In the genomic region with DNA sequence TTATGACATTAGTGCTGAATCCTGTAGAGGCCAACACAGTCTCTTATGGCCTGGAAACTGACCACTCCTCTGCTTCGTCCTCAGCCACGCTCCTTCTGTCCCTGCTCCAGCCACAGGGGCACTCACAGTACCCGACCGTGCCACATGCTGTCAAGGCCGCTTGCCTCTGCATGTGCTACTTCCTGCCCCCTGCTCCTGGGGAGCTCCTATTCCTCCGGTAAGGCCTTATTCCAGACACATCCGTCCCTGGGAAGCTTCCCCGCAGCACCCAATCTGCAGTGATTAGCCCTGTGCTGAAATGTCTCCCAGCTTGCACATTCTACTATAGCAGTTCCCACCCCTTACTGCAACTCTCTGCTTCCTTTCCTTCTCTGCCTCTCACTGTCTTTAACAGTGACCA, we compare ENCODE assay signal across 27 cellular contexts.
"Had no signal": no experiment of that assay in that cellular context is flagged by ENCODE, and none has a peak within 500 bp of the region (broad histone marks: within the 10 kb centered on the region; RNA-seq: fewer than 3 reads in every experiment).

No MANE protein-coding gene starts in this region.

- ATAC-seq: activated naive CD8-positive, alpha-beta T cell treated with anti-CD3 and anti-CD28 coated beads, Interleukin-2, amount 50 U/mL, for 24 hours; activated T-cell treated with anti-CD3 and anti-CD28 coated beads, Interleukin-2, amount 50 U/mL, for 72 hours; body of pancreas; gastroesophageal sphincter; heart right ventricle had no signal

- H3K4me3 ChIP-seq: adrenal gland, body of pancreas, cardiac muscle cell, colonic mucosa, dorsolateral prefrontal cortex, esophagus squamous epithelium, gastroesophageal sphincter, heart right ventricle had no signal

- H3K27ac ChIP-seq: adrenal gland, body of pancreas, cardiac muscle cell, colonic mucosa, dorsolateral prefrontal cortex, epithelial cell of prostate, esophagus squamous epithelium, gastroesophageal sphincter, heart right ventricle had no signal

- H3K27me3 ChIP-seq: adrenal gland, body of pancreas, cardiac muscle cell, colonic mucosa, dorsolateral prefrontal cortex, esophagus squamous epithelium, gastroesophageal sphincter, heart right ventricle had no signal

- DNase-seq: activated CD4-positive, alpha-beta memory T cell treated with anti-CD3 and anti-CD28 coated beads, Interleukin-2, amount 10 ng/mL, durations not matched to agents 7 days and 5 days; activated CD4-positive, alpha-beta T cell treated with anti-CD3 and anti-CD28 coated beads for 1 hour; activated CD4-positive, alpha-beta T cell treated with anti-CD3 and anti-CD28 coated beads, Interleukin-2, amount 50 U/mL, for 4 hours; activated CD8-positive, alpha-beta memory T cell treated with anti-CD3 and anti-CD28 coated beads, Interleukin-2, amount 50 U/mL, for 48 hours; activated gamma-delta T cell; activated naive CD4-positive, alpha-beta T cell; activated naive CD4-positive, alpha-beta T cell treated with anti-CD3 and anti-CD28 coated beads, Interleukin-2, amount 50 U/mL, for 16 hours; activated naive CD8-positive, alpha-beta T cell treated with anti-CD3 and anti-CD28 coated beads for 36 hours; activated T-cell treated with anti-CD3 and anti-CD28 coated beads for 4 hours; activated T-cell treated with anti-CD3 and anti-CD28 coated beads, Interleukin-2, amount 50 U/mL, for 24 hours; aorta; central memory CD4-positive, alpha-beta T cell; cerebellar nuclear complex; effector memory CD4-positive, alpha-beta T cell; esophagus squamous epithelium; heart right ventricle had no signal

- H3K4me1 ChIP-seq: adrenal gland, body of pancreas, colonic mucosa, esophagus squamous epithelium had no signal

- H3K4me1 Mint-ChIP-seq: activated CD4-positive, alpha-beta memory T cell treated with anti-CD3 and anti-CD28 coated beads, Interleukin-2, amount 10 ng/mL, durations not matched to agents 7 days and 5 days had no signal

- H3K9me3 Mint-ChIP-seq: activated CD4-positive, alpha-beta memory T cell treated with anti-CD3 and anti-CD28 coated beads, Interleukin-2, amount 10 ng/mL, durations not matched to agents 7 days and 5 days; activated CD4-positive, alpha-beta T cell treated with anti-CD3 and anti-CD28 coated beads, Interleukin-2, amount 10 ng/mL, durations not matched to agents 7 days and 5 days; activated naive CD8-positive, alpha-beta T cell treated with anti-CD3 and anti-CD28 coated beads for 36 hours; activated naive CD8-positive, alpha-beta T cell treated with anti-CD3 and anti-CD28 coated beads, Interleukin-2, amount 50 U/mL, for 24 hours; activated T-cell treated with anti-CD3 and anti-CD28 coated beads, Interleukin-2, amount 50 U/mL, for 24 hours; activated T-cell treated with anti-CD3 and anti-CD28 coated beads, Interleukin-2, amount 50 U/mL, for 72 hours; dendritic cell treated with granulocyte-macrophage colony-stimulating factor and Interleukin-4, amounts not matched to agents 40 ng/mL and 50 ng/mL, for 4 days had no signal

- H3K9me3 ChIP-seq: adrenal gland, body of pancreas, colonic mucosa, esophagus squamous epithelium, gastroesophageal sphincter, heart right ventricle had no signal

- H3K27ac Mint-ChIP-seq: activated CD4-positive, alpha-beta memory T cell treated with anti-CD3 and anti-CD28 coated beads, Interleukin-2, amount 10 ng/mL, durations not matched to agents 7 days and 5 days; activated CD4-positive, alpha-beta T cell treated with anti-CD3 and anti-CD28 coated beads, Interleukin-2, amount 10 ng/mL, durations not matched to agents 7 days and 5 days; activated naive CD8-positive, alpha-beta T cell treated with anti-CD3 and anti-CD28 coated beads for 36 hours; activated naive CD8-positive, alpha-beta T cell treated with anti-CD3 and anti-CD28 coated beads, Interleukin-2, amount 50 U/mL, for 24 hours; activated T-cell treated with anti-CD3 and anti-CD28 coated beads, Interleukin-2, amount 50 U/mL, for 24 hours; activated T-cell treated with anti-CD3 and anti-CD28 coated beads, Interleukin-2, amount 50 U/mL, for 72 hours; dendritic cell treated with granulocyte-macrophage colony-stimulating factor and Interleukin-4, amounts not matched to agents 40 ng/mL and 50 ng/mL, for 4 days had no signal

- H3K27me3 Mint-ChIP-seq: activated CD4-positive, alpha-beta memory T cell treated with anti-CD3 and anti-CD28 coated beads, Interleukin-2, amount 10 ng/mL, durations not matched to agents 7 days and 5 days; activated CD4-positive, alpha-beta T cell treated with anti-CD3 and anti-CD28 coated beads, Interleukin-2, amount 10 ng/mL, durations not matched to agents 7 days and 5 days; activated naive CD8-positive, alpha-beta T cell treated with anti-CD3 and anti-CD28 coated beads for 36 hours; activated naive CD8-positive, alpha-beta T cell treated with anti-CD3 and anti-CD28 coated beads, Interleukin-2, amount 50 U/mL, for 24 hours; activated T-cell treated with anti-CD3 and anti-CD28 coated beads, Interleukin-2, amount 50 U/mL, for 24 hours; dendritic cell treated with granulocyte-macrophage colony-stimulating factor and Interleukin-4, amounts not matched to agents 40 ng/mL and 50 ng/mL, for 4 days had no signal

- H3K36me3 ChIP-seq: adrenal gland, cardiac muscle cell, colonic mucosa, esophagus squamous epithelium, gastroesophageal sphincter, heart right ventricle had no signal

- H3K4me3 Mint-ChIP-seq: activated CD4-positive, alpha-beta memory T cell treated with anti-CD3 and anti-CD28 coated beads, Interleukin-2, amount 10 ng/mL, durations not matched to agents 7 days and 5 days; activated CD4-positive, alpha-beta T cell treated with anti-CD3 and anti-CD28 coated beads, Interleukin-2, amount 10 ng/mL, durations not matched to agents 7 days and 5 days; activated naive CD8-positive, alpha-beta T cell treated with anti-CD3 and anti-CD28 coated beads for 36 hours; activated naive CD8-positive, alpha-beta T cell treated with anti-CD3 and anti-CD28 coated beads, Interleukin-2, amount 50 U/mL, for 24 hours; activated T-cell treated with anti-CD3 and anti-CD28 coated beads, Interleukin-2, amount 50 U/mL, for 24 hours; activated T-cell treated with anti-CD3 and anti-CD28 coated beads, Interleukin-2, amount 50 U/mL, for 72 hours; dendritic cell treated with granulocyte-macrophage colony-stimulating factor and Interleukin-4, amounts not matched to agents 40 ng/mL and 50 ng/mL, for 4 days had no signal
